Comparison of ENCODE assay signal across 10 cellular contexts in genomic region chr1:23421752-23422312, GRCh38. TPM values are rescaled to one million over a fixed set of nuclear protein-coding genes. Genes with fewer than 3 reads are reported as not detected.
A peak's percentile ranks its signal among the peaks of the same experiment; 100 is the strongest.
DNase-seq lines count a peak whose midpoint lies in the region; ATAC-seq, FAIRE-seq and TF ChIP-seq lines count a peak whose summit lies in the region.
"Had no signal": no experiment of that assay in that cellular context is flagged by ENCODE, and none has a peak within 500 bp of the region (broad histone marks: within the 10 kb centered on the region; RNA-seq: fewer than 3 reads in every experiment).

No MANE protein-coding gene starts in this region.

- BruUV-seq in MCF 10A (replicated peaks; lab: Mats Ljungman, UMichigan) (no TSS peak), HepG2 (replicated peaks; lab: Mats Ljungman, UMichigan) (no TSS peak)

- H2AFZ ChIP-seq in HepG2 (ENCODE audit: low read length), result no peak overlapping the region
- H2AFZ ChIP-seq: GM23338 had no signal

- H3K27me3 Mint-ChIP-seq in activated CD4-positive, alpha-beta T cell treated with anti-CD3 and anti-CD28 coated beads for 36 hours, result peaks cover 2% of the 10 kb centered on the region
- H3K27me3 Mint-ChIP-seq in MCF 10A (ENCODE audit: insufficient read depth, unreplicated experiment), result no peaks in the 10 kb centered on the region

- peaks cover 44% of the 10 kb centered on the region for H3K79me2 ChIP-seq in HepG2 (ENCODE audit: insufficient read depth, low read length)

- peaks cover 6 to 24% of the 10 kb centered on the region in 2 experiments for H3K36me3 ChIP-seq in HepG2 (replicated peaks in 1 of 2; ENCODE audit: control insufficient read depth in 1 of 2, insufficient read depth in 2 of 2, low read length in 2 of 2)
- H3K36me3 ChIP-seq in tibial artery, result peaks cover 0 to 12% (median under 1%) of the 10 kb centered on the region in 3 donors

- H3K27me3 ChIP-seq in HepG2 (ENCODE audit: control insufficient read depth in 1 of 2, insufficient read depth in 2 of 2, low read length in 2 of 2) (no peaks in the 10 kb centered on the region), tibial artery (no peaks in the 10 kb centered on the region)

- peak; percentile 11 for ATAC-seq in activated CD4-positive, alpha-beta T cell treated with anti-CD3 and anti-CD28 coated beads for 36 hours
- ATAC-seq in HepG2 (no peak), GM21367 (IDR thresholded peaks at IDR 0.05; ENCODE audit: unreplicated experiment) (no peak)
- ATAC-seq: GM23338 had no signal

- H3K4me3 ChIP-seq in HepG2 (replicated peaks in 1 of 3; ENCODE audit: insufficient read depth in 1 of 3, low read depth in 2 of 3, low read length in 3 of 3) (no peak overlapping the region), tibial artery (peak overlapping the region; percentile 9 to 65)
- H3K4me3 ChIP-seq: GM23338 had no signal

- in situ Hi-C loops in HepG2 (cut with HindIII; ENCODE audit: extremely low pct_ligation_motif_present, low pct_unique_long_range_greater_than_20kb), result no loop called here

- no peaks in the 10 kb centered on the region for H3K9me3 ChIP-seq in HepG2 (ENCODE audit: low read length)
- no peaks in the 10 kb centered on the region for H3K9me3 ChIP-seq in tibial artery

- TF ChIP-seq RAD21 in HepG2 (CRISPR knock-in tag; IDR thresholded peaks at IDR 0.05), result no peak

- TF ChIP-seq CTCF in MCF 10A (IDR thresholded peaks at IDR 0.05; ENCODE audit: unreplicated experiment) (no peak), HepG2 (CRISPR knock-in tag; IDR thresholded peaks at IDR 0.05) (no peak), tibial artery (IDR thresholded peaks at IDR 0.05) (peak in 1 of 2 experiments; percentile 16)

- no peak for DNase-seq in activated CD4-positive, alpha-beta T cell treated with anti-CD3 and anti-CD28 coated beads for 36 hours
- DNase-seq in activated CD4-positive, alpha-beta T cell treated with anti-CD3 and anti-CD28 coated beads, Interleukin-2, amount 50 U/mL, for 1 hour, result no peak
- peak; percentile 21 for DNase-seq in MCF 10A (ENCODE audit: unreplicated experiment)
- peak; percentile 51 for DNase-seq in HepG2 (ENCODE audit: low spot score)
- peak in 1 of 2 donors; percentile 63 for DNase-seq in tibial artery
- no peak for DNase-seq in urothelium cell line (ENCODE audit: low spot score)
- DNase-seq in activated effector memory CD4-positive, alpha-beta T cell treated with Interleukin-2 at 50 U/mL for 16 hours, result no peak
- DNase-seq: NCI-H1436 had no signal

- POLR2A ChIA-PET in activated CD4-positive, alpha-beta T cell treated with anti-CD3 and anti-CD28 coated beads for 36 hours (lab: Charles Lee), result interaction anchor here (0.5 kb wide), 1 partner anchor 18 kb away, joined by 4 read pairs; no protein-coding TSS in a partner anchor
- POLR2A ChIA-PET in MCF 10A (lab: Yijun Ruan, JAX), result interaction anchor here (0.7 to 1.0 kb wide), 2 partner anchors 12 to 959 kb away, joined by 3 read pairs; no protein-coding TSS in a partner anchor
- POLR2A ChIA-PET in HepG2 (lab: Yijun Ruan, JAX), result interaction anchor here (1.7 to 3.7 kb wide), 2 partner anchors 36 to 78 kb away, joined by 6 to 22 read pairs; partner anchors contain the start of gene HNRNPR

- no peak overlapping the region for H3K4me3 Mint-ChIP-seq in activated CD4-positive, alpha-beta T cell treated with anti-CD3 and anti-CD28 coated beads for 36 hours
- no peak overlapping the region for H3K4me3 Mint-ChIP-seq in MCF 10A (ENCODE audit: unreplicated experiment)
- H3K4me3 Mint-ChIP-seq: GM23338 had no signal

- peak overlapping the region; percentile 22 for H3K27ac Mint-ChIP-seq in activated CD4-positive, alpha-beta T cell treated with anti-CD3 and anti-CD28 coated beads for 36 hours
- no peak overlapping the region for H3K27ac Mint-ChIP-seq in MCF 10A (ENCODE audit: low read depth, unreplicated experiment)
- H3K27ac Mint-ChIP-seq: GM23338 had no signal

- FAIRE-seq in HepG2 (lab: Jason Lieb, UNC) (peak; percentile 15), urothelium cell line (lab: Jason Lieb, UNC) (no peak)

- H3K4me1 ChIP-seq in HepG2 (ENCODE audit: insufficient read depth, low read length) (peaks cover 77% of the 10 kb centered on the region), tibial artery (peaks cover 0 to 25% (median 21%) of the 10 kb centered on the region in 4 donors)

- peak overlapping the region; percentile 78 for H3K4me2 ChIP-seq in HepG2 (ENCODE audit: low read depth, low read length)
- H3K4me2 ChIP-seq: GM23338 had no signal

- TF ChIP-seq POLR2A in HepG2 (IDR thresholded peaks at IDR 0.05; ENCODE audit: insufficient read depth in 1 of 2, low read depth in 2 of 2, low read length in 2 of 2), result no peak

- WGBS in HepG2 (ENCODE audit: low lambda C conversion rate), result 82% methylated on average over 8 of the region's 8 CpGs

- H4K20me1 ChIP-seq in HepG2 (ENCODE audit: insufficient read depth, low read length), result no peaks in the 10 kb centered on the region

- H3K27ac ChIP-seq in HepG2 (ENCODE audit: extremely low read length, insufficient read depth, low read length) (peak overlapping the region; percentile 92), tibial artery (peak overlapping the region in 1 of 2 donors; percentile 83)

- H3K36me3 Mint-ChIP-seq in activated CD4-positive, alpha-beta T cell treated with anti-CD3 and anti-CD28 coated beads for 36 hours (ENCODE audit: low read depth), result no peaks in the 10 kb centered on the region
- H3K36me3 Mint-ChIP-seq in MCF 10A (ENCODE audit: insufficient read depth, unreplicated experiment), result peaks cover 25% of the 10 kb centered on the region

- CTCF ChIA-PET in activated CD4-positive, alpha-beta T cell treated with anti-CD3 and anti-CD28 coated beads for 36 hours (lab: Charles Lee), result interaction anchor here (1.0 to 3.4 kb wide), 7 partner anchors 18 to 243 kb away, joined by 3 to 19 read pairs (median 3); no protein-coding TSS in a partner anchor
- CTCF ChIA-PET in MCF 10A (lab: Yijun Ruan, JAX) (interaction anchor here (0.6 to 0.7 kb wide), 3 partner anchors 32 to 253 kb away, joined by 3 to 6 read pairs (median 4); no protein-coding TSS in a partner anchor), HepG2 (lab: Yijun Ruan, JAX; ENCODE audit: low intra/inter-chr PET ratio, low total read pairs) (no interaction called here)

- TF ChIP-seq EP300 in HepG2 (IDR thresholded peaks at IDR 0.05; ENCODE audit: low read depth in 2 of 2, low read length in 2 of 2) (no peak), HepG2 (CRISPR knock-in tag; IDR thresholded peaks at IDR 0.05; ENCODE audit: borderline replicate concordance) (no peak)

- intact Hi-C loops in activated CD4-positive, alpha-beta T cell treated with anti-CD3 and anti-CD28 coated beads for 36 hours (cut with DNase I, micrococcal nuclease), result no loop called here
- intact Hi-C loops in MCF 10A (cut with micrococcal nuclease) (no loop called here), HepG2 (cut with micrococcal nuclease; ENCODE audit: unreplicated experiment) (no loop called here), tibial artery (cut with DNase I; ENCODE audit: low total_unique reads) (no loop called here)

- H3K4me1 Mint-ChIP-seq in activated CD4-positive, alpha-beta T cell treated with anti-CD3 and anti-CD28 coated beads for 36 hours, result peaks cover 22% of the 10 kb centered on the region
- peaks cover 8% of the 10 kb centered on the region for H3K4me1 Mint-ChIP-seq in MCF 10A (ENCODE audit: insufficient read depth, unreplicated experiment)

- no peaks in the 10 kb centered on the region for H3K9me3 Mint-ChIP-seq in activated CD4-positive, alpha-beta T cell treated with anti-CD3 and anti-CD28 coated beads for 36 hours (ENCODE audit: low read depth)
- no peaks in the 10 kb centered on the region for H3K9me3 Mint-ChIP-seq in MCF 10A (ENCODE audit: unreplicated experiment)
- H3K9me3 Mint-ChIP-seq: GM23338 had no signal

- no peak overlapping the region for H3K9ac ChIP-seq in HepG2 (ENCODE audit: insufficient read depth, low read depth, low read length)

RNA-seq across cellular contexts. Expression of gene TCEA3, which starts 2.7 kb away (rescaled TPM):
- 1 to 10 TPM; 5.5 to 6.8 TPM for total RNA-seq in activated CD4-positive, alpha-beta T cell treated with anti-CD3 and anti-CD28 coated beads for 36 hours
- total RNA-seq in MCF 10A (2022) (0.49 and 1.5 TPM in 2 replicates), HepG2 (2016; rRNA removed; fragmentation: Illumina TruSeq; extraction: Trizol) (81.5 and 84.6 TPM in 2 replicates)
- total RNA-seq in HepG2 (2016; cell fraction: cytosol; rRNA removed; fragmentation: Illumina TruSeq; extraction: Trizol; ENCODE audit: low read depth), result 62.6 and 67.5 TPM in 2 replicates
- total RNA-seq in HepG2 (2016; cell fraction: insoluble cytoplasmic fraction; rRNA removed; fragmentation: Illumina TruSeq; extraction: Trizol), result 77.6 and 83.3 TPM in 2 replicates
- total RNA-seq in HepG2 (2016; cell fraction: membrane; rRNA removed; fragmentation: Illumina TruSeq; extraction: Trizol), result 58.1 and 63.2 TPM in 2 replicates
- total RNA-seq in HepG2 (2016; cell fraction: nucleus; rRNA removed; fragmentation: Illumina TruSeq; extraction: Trizol), result 55.6 and 64.4 TPM in 2 replicates
- polyA plus RNA-seq in HepG2 (2011; rRNA removed), result 55.5 and 57.9 TPM in 2 replicates
- 41.6 and 53.2 TPM in 2 replicates for polyA plus RNA-seq in HepG2 (2011; cell fraction: cytosol; rRNA removed)
- polyA plus RNA-seq in HepG2 (2011; cell fraction: nucleus; rRNA removed), result 94.8 and 103 TPM in 2 replicates
- polyA plus RNA-seq in HepG2 (2012), result 43.1 and 68.0 TPM in 2 replicates
- 77.6 and 80.8 TPM in 2 replicates for polyA plus RNA-seq in HepG2 (2016; cell fraction: cytosol; fragmentation: Illumina TruSeq; extraction: Trizol; ENCODE audit: low read depth)
- 107 and 119 TPM in 2 replicates for polyA plus RNA-seq in HepG2 (2016; cell fraction: insoluble cytoplasmic fraction; fragmentation: Illumina TruSeq; extraction: Trizol; ENCODE audit: low read depth)
- polyA plus RNA-seq in HepG2 (2016; cell fraction: membrane; fragmentation: Illumina TruSeq; extraction: Trizol; ENCODE audit: low read depth), result 67.2 and 70.2 TPM in 2 replicates
- 133 and 140 TPM in 2 replicates for polyA plus RNA-seq in HepG2 (2016; cell fraction: nucleus; fragmentation: Illumina TruSeq; extraction: Trizol; ENCODE audit: insufficient read depth, low read depth)
- 2.4 and 21.3 TPM in 2 replicates for polyA minus RNA-seq in HepG2 (2011; rRNA and poly(A)+ RNA removed; ENCODE audit: low replicate concordance)
- 14.4 and 14.5 TPM in 2 replicates for polyA minus RNA-seq in HepG2 (2011; cell fraction: cytosol; rRNA and poly(A)+ RNA removed)
- polyA minus RNA-seq in HepG2 (2011; cell fraction: nucleus; rRNA and poly(A)+ RNA removed), result 28.3 and 31.7 TPM in 2 replicates
- total RNA-seq: GM23338 had no signal
- polyA plus RNA-seq: GM23338 had no signal

RNA-seq across cellular contexts. Expression of gene ZNF436, which starts 52.2 kb away (rescaled TPM):
- total RNA-seq in activated CD4-positive, alpha-beta T cell treated with anti-CD3 and anti-CD28 coated beads for 36 hours, result 1 to 10 TPM; 5.2 to 6.1 TPM
- 6.5 and 8.0 TPM in 2 replicates for total RNA-seq in MCF 10A (2022)
- 9.9 and 12.6 TPM in 2 replicates for total RNA-seq in HepG2 (2016; rRNA removed; fragmentation: Illumina TruSeq; extraction: Trizol)
- 1.2 and 1.3 TPM in 2 replicates for total RNA-seq in HepG2 (2016; cell fraction: cytosol; rRNA removed; fragmentation: Illumina TruSeq; extraction: Trizol; ENCODE audit: low read depth)
- 9.5 and 13.9 TPM in 2 replicates for total RNA-seq in HepG2 (2016; cell fraction: insoluble cytoplasmic fraction; rRNA removed; fragmentation: Illumina TruSeq; extraction: Trizol)
- total RNA-seq in HepG2 (2016; cell fraction: membrane; rRNA removed; fragmentation: Illumina TruSeq; extraction: Trizol), result 4.7 and 6.1 TPM in 2 replicates
- total RNA-seq in HepG2 (2016; cell fraction: nucleus; rRNA removed; fragmentation: Illumina TruSeq; extraction: Trizol), result 7.1 and 8.3 TPM in 2 replicates
- 4.3 TPM in 2 replicates for polyA plus RNA-seq in HepG2 (2011; rRNA removed)
- 2.0 and 3.3 TPM in 2 replicates for polyA plus RNA-seq in HepG2 (2011; cell fraction: cytosol; rRNA removed)
- polyA plus RNA-seq in HepG2 (2011; cell fraction: nucleus; rRNA removed), result 7.0 and 8.6 TPM in 2 replicates
- 3.6 and 3.9 TPM in 2 replicates for polyA plus RNA-seq in HepG2 (2012)
- polyA plus RNA-seq in HepG2 (2016; cell fraction: cytosol; fragmentation: Illumina TruSeq; extraction: Trizol; ENCODE audit: low read depth), result 0.23 and 0.35 TPM in 2 replicates
- polyA plus RNA-seq in HepG2 (2016; cell fraction: insoluble cytoplasmic fraction; fragmentation: Illumina TruSeq; extraction: Trizol; ENCODE audit: low read depth), result 7.1 and 7.4 TPM in 2 replicates
- polyA plus RNA-seq in HepG2 (2016; cell fraction: membrane; fragmentation: Illumina TruSeq; extraction: Trizol; ENCODE audit: low read depth), result 1.3 and 1.4 TPM in 2 replicates
- polyA plus RNA-seq in HepG2 (2016; cell fraction: nucleus; fragmentation: Illumina TruSeq; extraction: Trizol; ENCODE audit: insufficient read depth, low read depth), result 10.5 and 11.6 TPM in 2 replicates
- polyA minus RNA-seq in HepG2 (2011; rRNA and poly(A)+ RNA removed; ENCODE audit: low replicate concordance), result 6.0 and 6.3 TPM in 2 replicates
- polyA minus RNA-seq in HepG2 (2011; cell fraction: cytosol; rRNA and poly(A)+ RNA removed), result 4.3 and 6.0 TPM in 2 replicates
- 6.8 and 11.7 TPM in 2 replicates for polyA minus RNA-seq in HepG2 (2011; cell fraction: nucleus; rRNA and poly(A)+ RNA removed)

Comparison
In these comparisons a context has a peak if more than half of its experiments do, and no peak if none do; other contexts are left out.
1. DNase-seq: peak in MCF 10A (single experiment) and HepG2 (single experiment); none in activated CD4-positive, alpha-beta T cell treated with anti-CD3 and anti-CD28 coated beads for 36 hours (single experiment), activated CD4-positive, alpha-beta T cell treated with anti-CD3 and anti-CD28 coated beads, Interleukin-2, amount 50 U/mL, for 1 hour (single experiment), urothelium cell line (single experiment) and activated effector memory CD4-positive, alpha-beta T cell treated with Interleukin-2 at 50 U/mL for 16 hours (single experiment).
2. H3K4me3 ChIP-seq: peak in tibial artery (2 of 2); none in HepG2 (0 of 3).
3. RNA of gene TCEA3, which starts 2.7 kb away (total RNA-seq): 55.6 to 84.6 TPM in HepG2; 5.5 to 6.8 TPM in activated CD4-positive, alpha-beta T cell treated with anti-CD3 and anti-CD28 coated beads for 36 hours and 0.49 to 1.5 TPM in MCF 10A; every median in the first group is over 4 times any median in the second.